Comparison of ENCODE assay signal across 10 cellular contexts in genomic region chrX:129980043-129980442, GRCh38. TPM values are rescaled to one million over a fixed set of nuclear protein-coding genes. Genes with fewer than 3 reads are reported as not detected.
DNase-seq lines count a peak whose midpoint lies in the region; ATAC-seq, FAIRE-seq and TF ChIP-seq lines count a peak whose summit lies in the region.
"Had no signal": no experiment of that assay in that cellular context is flagged by ENCODE, and none has a peak within 500 bp of the region (broad histone marks: within the 10 kb centered on the region; RNA-seq: fewer than 3 reads in every experiment).

No MANE protein-coding gene starts in this region.

- no peaks in the 10 kb centered on the region for H3K9me3 ChIP-seq in heart right ventricle
- H3K9me3 ChIP-seq: HAP-1 had no signal

- peaks cover 9% of the 10 kb centered on the region for H3K4me1 Mint-ChIP-seq in WTC11

- intact Hi-C loops in heart right ventricle (cut with DNase I), result loop anchor here in 6 of 10 donors (1.0 to 10.0 kb wide), 5 partner anchors 37 to 55 kb away; no protein-coding TSS in a partner anchor

- H3K4me1 ChIP-seq in heart right ventricle, result peaks cover 0 to 7% (median 0%) of the 10 kb centered on the region in 9 donors

- no peaks in the 10 kb centered on the region for H3K27me3 ChIP-seq in heart right ventricle

- FAIRE-seq in GM19239 (lab: Jason Lieb, UNC) (peak; percentile 28), HTR-8/SVneo (lab: Jason Lieb, UNC) (no peak)

- DNase-seq in GM19239 (ENCODE audit: insufficient read length, low spot score) (no peak), WTC11 (ENCODE audit: low spot score) (peak; percentile 16), heart right ventricle (peak; percentile 32 to 35), H4 (ENCODE audit: low spot score) (no peak), HTR-8/SVneo (ENCODE audit: insufficient read length, low spot score) (no peak), NCI-H526 treated with DMSO at 0.1 percent for 48 hours (lab: John Stamatoyannopoulos, UW) (no peak), HuH-7 (ENCODE audit: low spot score) (no peak)

- WGBS in heart right ventricle, 2 donors, result 1% methylated on average over 25 of the region's 36 CpGs; no CpG with 5 or more reads in 1 of the 2 donors

- ATAC-seq in WTC11 (no peak), heart right ventricle (peak in 2 of 8 donors; percentile 7 to 23)

- H3K27me3 Mint-ChIP-seq in WTC11 (ENCODE audit: low read depth), result peaks cover 53% of the 10 kb centered on the region

- no peaks in the 10 kb centered on the region for H3K36me3 Mint-ChIP-seq in WTC11
- H3K36me3 Mint-ChIP-seq: brain had no signal

- H3K4me3 ChIP-seq in heart right ventricle (peak overlapping the region in 1 of 10 donors; percentile 58), skin epidermis (no peak overlapping the region)
- H3K4me3 ChIP-seq: HAP-1 had no signal

- peak overlapping the region; percentile 10; the same call in 1 of the 2 replicates for H3K4me3 Mint-ChIP-seq in WTC11

- H3K27ac ChIP-seq in heart right ventricle (peak overlapping the region; percentile 46 to 81 (median 74)), skin epidermis (peak overlapping the region in 11 of 21 experiments; percentile 3 to 76 (median 54))

- no peak overlapping the region for H3K27ac Mint-ChIP-seq in WTC11

- CTCF ChIA-PET in WTC11 (lab: Charles Lee), result interaction anchor here (1.2 kb wide), 2 partner anchors 19 to 46 kb away, joined by 4 to 9 read pairs; no protein-coding TSS in a partner anchor

- no peaks in the 10 kb centered on the region for H3K36me3 ChIP-seq in heart right ventricle

- TF ChIP-seq CTCF in WTC11 (IDR thresholded peaks at IDR 0.05), result no peak
- no peak for TF ChIP-seq CTCF in heart right ventricle (IDR thresholded peaks at IDR 0.05)

- POLR2A ChIA-PET in WTC11 (lab: Charles Lee), result no interaction called here

- H3K9me3 Mint-ChIP-seq in WTC11, result no peaks in the 10 kb centered on the region

TF ChIP-seq in WTC11, 78 proteins besides CTCF, POLR2A, EP300 and RAD21 (continues in another document):
- TF ChIP-seq FOXP1 (CRISPR knock-in tag; IDR thresholded peaks at IDR 0.05; ENCODE audit: borderline replicate concordance) (no peak), USF1 (CRISPR knock-in tag; IDR thresholded peaks at IDR 0.05) (no peak), GRHL2 (CRISPR knock-in tag; IDR thresholded peaks at IDR 0.05; ENCODE audit: insufficient replicate concordance, severe bottlenecking) (no peak), FOXK1 (CRISPR knock-in tag; IDR thresholded peaks at IDR 0.05) (no peak), ZNF671 (CRISPR knock-in tag; IDR thresholded peaks at IDR 0.05) (no peak), CREM (CRISPR knock-in tag; IDR thresholded peaks at IDR 0.05) (no peak), STAT6 (CRISPR knock-in tag; conservative IDR thresholded peaks at IDR 0.05; ENCODE audit: low read depth) (no peak), SMAD4 (CRISPR knock-in tag; IDR thresholded peaks at IDR 0.05) (no peak), GTF2I (CRISPR knock-in tag; conservative IDR thresholded peaks at IDR 0.05) (no peak), PREB (CRISPR knock-in tag; IDR thresholded peaks at IDR 0.05; ENCODE audit: borderline replicate concordance) (no peak), NFATC4 (CRISPR knock-in tag; IDR thresholded peaks at IDR 0.05) (no peak), TP53 (CRISPR knock-in tag; IDR thresholded peaks at IDR 0.05) (no peak), ERG (CRISPR knock-in tag; IDR thresholded peaks at IDR 0.05) (no peak), CREB1 (CRISPR knock-in tag; IDR thresholded peaks at IDR 0.05) (no peak), ZNF425 (CRISPR knock-in tag; conservative IDR thresholded peaks at IDR 0.05) (no peak), OVOL2 (CRISPR knock-in tag; IDR thresholded peaks at IDR 0.05; ENCODE audit: borderline replicate concordance) (no peak), SP1 (CRISPR knock-in tag; conservative IDR thresholded peaks at IDR 0.05) (no peak), HMGXB4 (CRISPR knock-in tag; IDR thresholded peaks at IDR 0.05) (no peak)

RNA-seq across cellular contexts. Expression of gene BCORL1, which starts 2.4 kb away (rescaled TPM):
- total RNA-seq in WTC11 (2021) (9.3 to 12.0 TPM (median 9.6 TPM) in 3 replicates), heart right ventricle (10 to 100 TPM in 1 of 10 donors, 1 to 10 TPM in 9; 4.9 to 12.8 (median 8.3) TPM)
- 1 to 10 TPM; 2.1 to 3.1 TPM for polyA plus RNA-seq in heart right ventricle
- total RNA-seq in H4 (2014; rRNA removed; shearing (Covaris generic)), result 0.46 and 1.3 TPM in 2 replicates

Comparison
In these comparisons a context has a peak if more than half of its experiments do, and no peak if none do; other contexts are left out.
1. DNase-seq: peak in WTC11 (single experiment) and heart right ventricle (2 of 2); none in GM19239 (single experiment), H4 (single experiment), HTR-8/SVneo (single experiment), NCI-H526 treated with DMSO at 0.1 percent for 48 hours (single experiment) and HuH-7 (single experiment).